ENCODE assay signal across 8 cellular contexts in the genomic region with DNA sequence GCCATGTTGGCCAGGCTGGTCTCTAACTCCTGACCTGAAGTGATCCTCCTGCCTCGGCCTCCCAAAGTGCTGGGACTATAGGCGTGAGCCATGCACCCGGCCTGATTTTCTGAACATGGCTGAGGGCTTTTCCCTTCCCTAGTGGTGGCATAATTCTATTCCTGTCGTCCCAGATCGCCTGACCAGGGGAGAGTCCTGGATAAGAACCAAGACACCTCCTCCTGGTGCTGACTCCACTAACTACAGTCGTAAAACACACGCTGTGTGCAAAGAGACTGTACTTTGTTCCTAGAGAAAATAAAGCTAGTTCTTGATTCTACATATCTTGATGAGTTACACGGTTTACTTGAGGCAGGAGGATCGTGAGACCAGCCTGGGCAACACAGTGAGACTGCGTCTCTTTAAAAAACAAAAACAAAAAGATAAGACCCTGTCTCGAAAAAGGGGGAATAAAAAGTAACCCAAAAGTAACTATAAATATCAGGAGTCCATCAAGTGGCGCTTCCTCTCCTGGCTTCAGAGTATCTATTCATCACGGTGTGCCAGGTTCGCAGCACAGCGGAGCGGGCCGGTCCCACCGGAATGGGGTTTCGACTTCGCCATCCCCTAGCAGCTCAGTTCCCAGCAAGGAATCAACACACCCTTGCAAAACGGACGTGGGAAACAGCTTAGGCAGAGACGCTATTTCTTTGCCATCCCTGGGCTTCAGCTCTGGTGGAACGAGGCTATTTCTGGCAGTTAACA. TPM values are rescaled to one million over a fixed set of nuclear protein-coding genes. Genes with fewer than 3 reads are reported as not detected.
DNase-seq lines count a peak whose midpoint lies in the region; ATAC-seq, FAIRE-seq and TF ChIP-seq lines count a peak whose summit lies in the region.

No MANE protein-coding gene starts in this region.

- H3K27me3 Mint-ChIP-seq in activated CD8-positive, alpha-beta T cell treated with anti-CD3 and anti-CD28 coated beads for 36 hours, result no peaks in the 10 kb centered on the region

- no peaks in the 10 kb centered on the region for H3K9me3 Mint-ChIP-seq in activated CD8-positive, alpha-beta T cell treated with anti-CD3 and anti-CD28 coated beads for 36 hours

- in situ Hi-C loops in Caki2 (cut with HindIII; ENCODE audit: low pct_unique_long_range_greater_than_20kb, low sequenced_read_pairs), result no loop called here

- no peak for ATAC-seq in activated CD8-positive, alpha-beta T cell treated with anti-CD3 and anti-CD28 coated beads for 36 hours
- ATAC-seq in GM21786 (IDR thresholded peaks at IDR 0.05; ENCODE audit: unreplicated experiment) (no peak), GM21825 (IDR thresholded peaks at IDR 0.05; ENCODE audit: unreplicated experiment) (no peak), GM18520 (IDR thresholded peaks at IDR 0.05; ENCODE audit: unreplicated experiment) (no peak)

- TF ChIP-seq CTCF in activated CD8-positive, alpha-beta T cell treated with anti-CD3 and anti-CD28 coated beads for 36 hours (IDR thresholded peaks at IDR 0.05), result no peak
- TF ChIP-seq CTCF in sigmoid colon (IDR thresholded peaks at IDR 0.05), result no peak

- H3K4me3 ChIP-seq in sigmoid colon, result peak overlapping the region; percentile 69 to 100 (median 96)

- CTCF ChIA-PET in activated CD8-positive, alpha-beta T cell treated with anti-CD3 and anti-CD28 coated beads for 36 hours (lab: Charles Lee), result interaction anchor here (0.9 to 2.7 kb wide), 6 partner anchors 15 to 109 kb away, joined by 3 to 14 read pairs (median 4); a partner anchor contains a TSS

- peak in 1 of 2 donors; percentile 10 for TF ChIP-seq POLR2A in sigmoid colon (IDR thresholded peaks at IDR 0.05)

- peaks cover 0 to 50% (median 33%) of the 10 kb centered on the region in 4 donors for H3K4me1 ChIP-seq in sigmoid colon

- H3K27me3 ChIP-seq in sigmoid colon, result no peaks in the 10 kb centered on the region

- peak; percentile 28 for FAIRE-seq in HTR-8/SVneo (lab: Jason Lieb, UNC)

- H3K4me3 Mint-ChIP-seq in activated CD8-positive, alpha-beta T cell treated with anti-CD3 and anti-CD28 coated beads for 36 hours, result peak overlapping the region; percentile 95

- 4 to 16% methylated on average over 24 of the region's 24 CpGs for WGBS in sigmoid colon, 2 donors

- intact Hi-C loops in activated CD8-positive, alpha-beta T cell treated with anti-CD3 and anti-CD28 coated beads for 36 hours (cut with micrococcal nuclease), result no loop called here
- intact Hi-C loops in sigmoid colon (cut with DNase I), result loop anchor here (2.0 kb wide), 2 partner anchors 72 to 114 kb away; a partner anchor contains a TSS

- no peak for TF ChIP-seq EP300 in sigmoid colon (IDR thresholded peaks at IDR 0.05)

- H3K36me3 Mint-ChIP-seq in activated CD8-positive, alpha-beta T cell treated with anti-CD3 and anti-CD28 coated beads for 36 hours (ENCODE audit: low read depth), result peaks cover 35% of the 10 kb centered on the region

- POLR2A ChIA-PET in activated CD8-positive, alpha-beta T cell treated with anti-CD3 and anti-CD28 coated beads for 36 hours (lab: Charles Lee), result interaction anchor here (0.7 to 7.9 kb wide), 9 partner anchors 15 to 212 kb away, joined by 3 to 64 read pairs (median 3); a partner anchor contains a TSS

- DNase-seq in Caki2 (ENCODE audit: low read depth) (peak; percentile 43), HTR-8/SVneo (ENCODE audit: insufficient read length, low spot score) (peak; percentile 34), globus pallidus (ENCODE audit: low spot score) (peak; percentile 11), sigmoid colon (no peak)
- DNase-seq in activated CD8-positive, alpha-beta T cell treated with anti-CD3 and anti-CD28 coated beads for 36 hours, result no peak

- peak overlapping the region; percentile 92 to 97 (median 96) for H3K27ac ChIP-seq in sigmoid colon

- peaks cover 34% of the 10 kb centered on the region for H3K4me1 Mint-ChIP-seq in activated CD8-positive, alpha-beta T cell treated with anti-CD3 and anti-CD28 coated beads for 36 hours (ENCODE audit: low read depth)

- H3K36me3 ChIP-seq in sigmoid colon, result peaks cover 13 to 33% (median 26%) of the 10 kb centered on the region in 4 donors

- H3K9me3 ChIP-seq in sigmoid colon, result no peaks in the 10 kb centered on the region

- peak overlapping the region; percentile 93 for H3K27ac Mint-ChIP-seq in activated CD8-positive, alpha-beta T cell treated with anti-CD3 and anti-CD28 coated beads for 36 hours

RNA-seq across cellular contexts. Expression of a gene that starts 1.0 kb away (rescaled TPM):
- total RNA-seq in Caki2 (2014; rRNA removed; shearing (Covaris generic); ENCODE audit: low replicate concordance), result 111 and 124 TPM in 2 replicates
- 10 to 100 TPM; 81.5 to 87.5 TPM for total RNA-seq in activated CD8-positive, alpha-beta T cell treated with anti-CD3 and anti-CD28 coated beads for 36 hours
- 10 to 100 TPM; 73.4 to 95.6 (median 81.9) TPM for total RNA-seq in sigmoid colon
- polyA plus RNA-seq in sigmoid colon, result 100 to 1,000 TPM in 1 of 3 donors, 10 to 100 TPM in 2; 33.0 to 181 (median 40.2) TPM

RNA-seq across cellular contexts. Expression of a gene that starts 1.2 kb away (rescaled TPM):
- total RNA-seq in Caki2 (2014; rRNA removed; shearing (Covaris generic); ENCODE audit: low replicate concordance), result 23.5 and 26.7 TPM in 2 replicates
- 10 to 100 TPM; 13.1 to 14.3 TPM for total RNA-seq in activated CD8-positive, alpha-beta T cell treated with anti-CD3 and anti-CD28 coated beads for 36 hours
- total RNA-seq in sigmoid colon, result 10 to 100 TPM in 2 of 4 donors, 1 to 10 TPM in 2; 8.6 to 12.5 (median 10.3) TPM
- polyA plus RNA-seq in sigmoid colon, result 1 to 10 TPM; 1.8 to 9.6 (median 2.5) TPM

RNA-seq across cellular contexts. Expression of a gene that starts 15.7 kb away (rescaled TPM):
- total RNA-seq in Caki2 (2014; rRNA removed; shearing (Covaris generic); ENCODE audit: low replicate concordance), result not detected in 2 replicates
- 1 to 10 TPM; 2.6 to 4.9 TPM for total RNA-seq in activated CD8-positive, alpha-beta T cell treated with anti-CD3 and anti-CD28 coated beads for 36 hours
- 1 to 10 TPM in 2 of 4 donors, not detected in 2; 1.9 to 5.7 TPM for total RNA-seq in sigmoid colon
- 10 to 100 TPM; 17.6 to 28.7 (median 23.4) TPM for polyA plus RNA-seq in sigmoid colon

RNA-seq across cellular contexts. Expression of a gene that starts 16.9 kb away (rescaled TPM):
- not detected in 2 replicates for total RNA-seq in Caki2 (2014; rRNA removed; shearing (Covaris generic); ENCODE audit: low replicate concordance)
- total RNA-seq in activated CD8-positive, alpha-beta T cell treated with anti-CD3 and anti-CD28 coated beads for 36 hours, result 100 to 1,000 TPM; 137 to 142 TPM
- 1 to 10 TPM in 1 of 4 donors, under 1 TPM in 1, not detected in 2; 0.95 to 1.8 TPM for total RNA-seq in sigmoid colon
- polyA plus RNA-seq in sigmoid colon, result 1 to 10 TPM; 1.2 to 8.6 (median 1.2) TPM

RNA-seq across cellular contexts. Expression of a gene that starts 24.4 kb away (rescaled TPM):
- total RNA-seq in Caki2 (2014; rRNA removed; shearing (Covaris generic); ENCODE audit: low replicate concordance), result not detected in 2 replicates
- total RNA-seq in activated CD8-positive, alpha-beta T cell treated with anti-CD3 and anti-CD28 coated beads for 36 hours, result 100 to 1,000 TPM; 126 to 135 TPM
- total RNA-seq in sigmoid colon, result under 1 TPM in 1 of 4 donors, not detected in 3; 0.71 TPM
- 1 to 10 TPM in 2 of 3 donors, not detected in 1; 1.2 to 3.9 TPM for polyA plus RNA-seq in sigmoid colon

Comparison
In these comparisons a context has a peak if more than half of its experiments do, and no peak if none do; other contexts are left out.
1. DNase-seq: peak in Caki2 (single experiment), HTR-8/SVneo (single experiment) and globus pallidus (single experiment); none in activated CD8-positive, alpha-beta T cell treated with anti-CD3 and anti-CD28 coated beads for 36 hours (single experiment) and sigmoid colon (single experiment).